Comparison of ENCODE assay signal across 8 cellular contexts in the genomic region with DNA sequence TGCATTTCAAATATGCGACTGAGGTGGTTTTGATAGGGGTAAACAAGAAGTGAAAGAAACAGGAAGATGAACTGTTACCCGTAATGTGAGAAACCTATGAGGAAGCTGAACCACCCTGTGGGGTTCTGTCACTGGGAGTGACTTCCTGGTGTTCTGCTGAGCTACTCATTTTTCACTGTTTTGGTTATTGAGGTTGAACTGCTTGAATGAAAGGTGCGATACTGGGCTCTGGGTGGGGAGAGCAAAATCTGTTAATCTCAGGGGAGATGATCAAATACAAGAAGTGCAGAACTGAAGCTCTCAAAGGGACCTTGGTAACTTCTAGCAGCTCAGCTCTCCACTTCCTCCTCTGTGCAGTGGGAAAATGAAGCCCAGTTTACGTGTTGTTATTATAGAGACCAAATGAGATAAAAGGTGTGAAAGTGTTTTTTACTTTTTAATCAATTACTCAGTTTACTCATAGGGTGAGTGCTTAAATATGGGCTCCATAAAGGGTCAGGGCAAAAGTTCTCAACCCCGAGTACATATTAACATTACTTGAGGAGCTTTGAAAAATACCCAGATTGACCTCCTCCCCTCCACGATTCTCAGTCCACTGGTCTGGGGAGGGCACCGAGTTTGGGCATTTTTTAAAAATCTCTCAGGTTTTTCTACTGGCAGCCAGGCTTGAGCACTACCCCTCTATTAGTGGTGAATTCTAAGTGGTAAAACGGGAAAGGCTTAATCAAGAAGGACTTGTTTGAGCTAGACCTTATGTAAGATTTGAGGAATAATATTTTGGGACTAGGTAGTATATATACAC.
DNase-seq lines count a peak whose midpoint lies in the region; ATAC-seq and FAIRE-seq lines count a peak whose summit lies in the region.

No MANE protein-coding gene starts in this region.

- POLR2A ChIA-PET in activated CD4-positive, alpha-beta T cell treated with anti-CD3 and anti-CD28 coated beads, Interleukin-2, amount 10 ng/mL, durations not matched to agents 7 days and 5 days (lab: Charles Lee), result interaction anchor here (0.6 to 1.6 kb wide), 5 partner anchors 17 to 337 kb away, joined by 3 to 6 read pairs (median 5); no protein-coding TSS in a partner anchor

- intact Hi-C loops in left cardiac atrium (cut with DNase I), result no loop called here

- CTCF ChIA-PET in activated CD4-positive, alpha-beta T cell treated with anti-CD3 and anti-CD28 coated beads, Interleukin-2, amount 10 ng/mL, durations not matched to agents 7 days and 5 days (lab: Charles Lee), result interaction anchor here (0.8 to 1.8 kb wide), 13 partner anchors 10 to 143 kb away, joined by 3 to 7 read pairs (median 4); no protein-coding TSS in a partner anchor

- peaks cover 32% of the 10 kb centered on the region for H3K36me3 Mint-ChIP-seq in activated CD4-positive, alpha-beta T cell treated with anti-CD3 and anti-CD28 coated beads, Interleukin-2, amount 10 ng/mL, durations not matched to agents 7 days and 5 days (ENCODE audit: low read depth)
- no peaks in the 10 kb centered on the region for H3K36me3 Mint-ChIP-seq in stimulated activated effector memory CD8-positive, alpha-beta T cell treated with anti-CD3 and anti-CD28 coated beads, Interleukin-12 subunit alpha, Interleukin-12 subunit beta, amount 100 ng/mL, for 72 hours

- DNase-seq in ELR (ENCODE audit: low read depth) (peak; percentile 6), HTR-8/SVneo (ENCODE audit: insufficient read length, low spot score) (peak; percentile 5), left cardiac atrium (no peak), NCI-H1694 (lab: John Stamatoyannopoulos, UW) (no peak), occipital lobe (lab: John Stamatoyannopoulos, UW) (no peak)
- DNase-seq in activated CD4-positive, alpha-beta T cell treated with anti-CD3 and anti-CD28 coated beads, Interleukin-2, amount 10 ng/mL, durations not matched to agents 7 days and 5 days, result peak; percentile 86
- peak; percentile 25 to 74 for DNase-seq in stimulated activated effector memory CD8-positive, alpha-beta T cell treated with anti-CD3 and anti-CD28 coated beads, Interleukin-12 subunit alpha, Interleukin-12 subunit beta, amount 100 ng/mL, for 72 hours (ENCODE audit: low spot score in 2 of 2)

- no peaks in the 10 kb centered on the region for H3K27me3 Mint-ChIP-seq in activated CD4-positive, alpha-beta T cell treated with anti-CD3 and anti-CD28 coated beads, Interleukin-2, amount 10 ng/mL, durations not matched to agents 7 days and 5 days

- peak overlapping the region; percentile 94 for H3K27ac Mint-ChIP-seq in activated CD4-positive, alpha-beta T cell treated with anti-CD3 and anti-CD28 coated beads, Interleukin-2, amount 10 ng/mL, durations not matched to agents 7 days and 5 days
- H3K27ac Mint-ChIP-seq in stimulated activated effector memory CD8-positive, alpha-beta T cell treated with anti-CD3 and anti-CD28 coated beads, Interleukin-12 subunit alpha, Interleukin-12 subunit beta, amount 100 ng/mL, for 72 hours, result no peak overlapping the region

- H3K4me3 Mint-ChIP-seq in activated CD4-positive, alpha-beta T cell treated with anti-CD3 and anti-CD28 coated beads, Interleukin-2, amount 10 ng/mL, durations not matched to agents 7 days and 5 days, result peak overlapping the region; percentile 73
- peak overlapping the region; percentile 67 for H3K4me3 Mint-ChIP-seq in stimulated activated effector memory CD8-positive, alpha-beta T cell treated with anti-CD3 and anti-CD28 coated beads, Interleukin-12 subunit alpha, Interleukin-12 subunit beta, amount 100 ng/mL, for 72 hours

- ATAC-seq in GM21423 (IDR thresholded peaks at IDR 0.05; ENCODE audit: unreplicated experiment) (peak; percentile 78), left cardiac atrium (peak; percentile 80 to 90)
- peak; percentile 94 for ATAC-seq in stimulated activated effector memory CD8-positive, alpha-beta T cell treated with anti-CD3 and anti-CD28 coated beads, Interleukin-12 subunit alpha, Interleukin-12 subunit beta, amount 100 ng/mL, for 72 hours

- no peak for FAIRE-seq in HTR-8/SVneo (lab: Jason Lieb, UNC)

- H3K4me1 Mint-ChIP-seq in activated CD4-positive, alpha-beta T cell treated with anti-CD3 and anti-CD28 coated beads, Interleukin-2, amount 10 ng/mL, durations not matched to agents 7 days and 5 days, result peaks cover 86% of the 10 kb centered on the region
- peaks cover 76% of the 10 kb centered on the region for H3K4me1 Mint-ChIP-seq in stimulated activated effector memory CD8-positive, alpha-beta T cell treated with anti-CD3 and anti-CD28 coated beads, Interleukin-12 subunit alpha, Interleukin-12 subunit beta, amount 100 ng/mL, for 72 hours

- H3K9me3 Mint-ChIP-seq in activated CD4-positive, alpha-beta T cell treated with anti-CD3 and anti-CD28 coated beads, Interleukin-2, amount 10 ng/mL, durations not matched to agents 7 days and 5 days, result peaks cover 12% of the 10 kb centered on the region
- H3K9me3 Mint-ChIP-seq in stimulated activated effector memory CD8-positive, alpha-beta T cell treated with anti-CD3 and anti-CD28 coated beads, Interleukin-12 subunit alpha, Interleukin-12 subunit beta, amount 100 ng/mL, for 72 hours, result no peaks in the 10 kb centered on the region

Comparison
In these comparisons a context has a peak if more than half of its experiments do, and no peak if none do; other contexts are left out.
1. DNase-seq: peak in ELR (single experiment), HTR-8/SVneo (single experiment), activated CD4-positive, alpha-beta T cell treated with anti-CD3 and anti-CD28 coated beads, Interleukin-2, amount 10 ng/mL, durations not matched to agents 7 days and 5 days (single experiment) and stimulated activated effector memory CD8-positive, alpha-beta T cell treated with anti-CD3 and anti-CD28 coated beads, Interleukin-12 subunit alpha, Interleukin-12 subunit beta, amount 100 ng/mL, for 72 hours (2 of 2); none in left cardiac atrium (single experiment), NCI-H1694 (single experiment) and occipital lobe (single experiment).
2. Peak in every context shown above with its lines, with median percentiles within 50 percentile points of each other: ATAC-seq.